Comparison of ENCODE assay signal across 1 cellular context in the genomic region with DNA sequence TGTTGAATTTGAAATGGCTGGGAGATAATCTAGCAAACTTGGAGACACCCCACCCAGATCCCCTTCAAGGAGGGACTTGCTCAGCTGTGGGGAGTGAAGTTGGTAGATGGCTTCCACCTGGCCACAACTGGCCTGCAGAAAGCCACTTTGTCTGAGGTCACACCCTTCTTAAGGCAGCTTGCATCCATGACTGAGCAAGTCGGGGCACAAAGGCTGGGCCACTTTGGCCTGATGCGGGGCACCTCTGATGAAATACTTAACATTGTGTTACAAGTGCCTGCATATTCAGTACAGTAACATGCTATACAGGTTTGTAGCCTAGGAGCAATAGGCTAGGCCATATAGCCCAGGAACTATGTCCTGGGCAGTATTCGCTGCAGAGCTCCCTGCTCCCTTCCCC.
TF ChIP-seq lines count a peak whose summit lies in the region.

No MANE protein-coding gene starts in this region.

TF ChIP-seq in K562, 482 proteins besides CTCF, POLR2A, EP300 and RAD21 (continued from another document):
- TF ChIP-seq MED1 (CRISPR knock-in tag; IDR thresholded peaks at IDR 0.05; ENCODE audit: borderline replicate concordance) (no peak), HNRNPUL1 (IDR thresholded peaks at IDR 0.05; ENCODE audit: low read length) (no peak), ID3 (CRISPR knock-in tag; IDR thresholded peaks at IDR 0.05) (no peak), ID3 (tag; IDR thresholded peaks at IDR 0.05) (no peak), ZNF140 (CRISPR knock-in tag; IDR thresholded peaks at IDR 0.05) (no peak), ZNF778 (CRISPR knock-in tag; IDR thresholded peaks at IDR 0.05) (no peak), YBX1 (IDR thresholded peaks at IDR 0.05) (no peak), MYBL2 (IDR thresholded peaks at IDR 0.05; ENCODE audit: low read depth) (no peak), MYBL2 (CRISPR knock-in tag; IDR thresholded peaks at IDR 0.05; ENCODE audit: borderline replicate concordance) (no peak), SRSF9 (IDR thresholded peaks at IDR 0.05; ENCODE audit: borderline replicate concordance, low read depth, low read length) (no peak), ETV1 (tag; conservative IDR thresholded peaks at IDR 0.05; ENCODE audit: low read depth) (no peak), RBM25 (IDR thresholded peaks at IDR 0.05; ENCODE audit: low read depth, low read length, severe bottlenecking) (no peak), MECOM (CRISPR knock-in tag; IDR thresholded peaks at IDR 0.05) (no peak)
- TF ChIP-seq, protein P1, sequence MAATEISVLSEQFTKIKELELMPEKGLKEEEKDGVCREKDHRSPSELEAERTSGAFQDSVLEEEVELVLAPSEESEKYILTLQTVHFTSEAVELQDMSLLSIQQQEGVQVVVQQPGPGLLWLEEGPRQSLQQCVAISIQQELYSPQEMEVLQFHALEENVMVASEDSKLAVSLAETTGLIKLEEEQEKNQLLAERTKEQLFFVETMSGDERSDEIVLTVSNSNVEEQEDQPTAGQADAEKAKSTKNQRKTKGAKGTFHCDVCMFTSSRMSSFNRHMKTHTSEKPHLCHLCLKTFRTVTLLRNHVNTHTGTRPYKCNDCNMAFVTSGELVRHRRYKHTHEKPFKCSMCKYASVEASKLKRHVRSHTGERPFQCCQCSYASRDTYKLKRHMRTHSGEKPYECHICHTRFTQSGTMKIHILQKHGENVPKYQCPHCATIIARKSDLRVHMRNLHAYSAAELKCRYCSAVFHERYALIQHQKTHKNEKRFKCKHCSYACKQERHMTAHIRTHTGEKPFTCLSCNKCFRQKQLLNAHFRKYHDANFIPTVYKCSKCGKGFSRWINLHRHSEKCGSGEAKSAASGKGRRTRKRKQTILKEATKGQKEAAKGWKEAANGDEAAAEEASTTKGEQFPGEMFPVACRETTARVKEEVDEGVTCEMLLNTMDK (IDR thresholded peaks at IDR 0.05; ENCODE audit: borderline replicate concordance, insufficient read depth, low read depth, low read length, poor library complexity, severe bottlenecking): no peak
- TF ChIP-seq, protein P2, sequence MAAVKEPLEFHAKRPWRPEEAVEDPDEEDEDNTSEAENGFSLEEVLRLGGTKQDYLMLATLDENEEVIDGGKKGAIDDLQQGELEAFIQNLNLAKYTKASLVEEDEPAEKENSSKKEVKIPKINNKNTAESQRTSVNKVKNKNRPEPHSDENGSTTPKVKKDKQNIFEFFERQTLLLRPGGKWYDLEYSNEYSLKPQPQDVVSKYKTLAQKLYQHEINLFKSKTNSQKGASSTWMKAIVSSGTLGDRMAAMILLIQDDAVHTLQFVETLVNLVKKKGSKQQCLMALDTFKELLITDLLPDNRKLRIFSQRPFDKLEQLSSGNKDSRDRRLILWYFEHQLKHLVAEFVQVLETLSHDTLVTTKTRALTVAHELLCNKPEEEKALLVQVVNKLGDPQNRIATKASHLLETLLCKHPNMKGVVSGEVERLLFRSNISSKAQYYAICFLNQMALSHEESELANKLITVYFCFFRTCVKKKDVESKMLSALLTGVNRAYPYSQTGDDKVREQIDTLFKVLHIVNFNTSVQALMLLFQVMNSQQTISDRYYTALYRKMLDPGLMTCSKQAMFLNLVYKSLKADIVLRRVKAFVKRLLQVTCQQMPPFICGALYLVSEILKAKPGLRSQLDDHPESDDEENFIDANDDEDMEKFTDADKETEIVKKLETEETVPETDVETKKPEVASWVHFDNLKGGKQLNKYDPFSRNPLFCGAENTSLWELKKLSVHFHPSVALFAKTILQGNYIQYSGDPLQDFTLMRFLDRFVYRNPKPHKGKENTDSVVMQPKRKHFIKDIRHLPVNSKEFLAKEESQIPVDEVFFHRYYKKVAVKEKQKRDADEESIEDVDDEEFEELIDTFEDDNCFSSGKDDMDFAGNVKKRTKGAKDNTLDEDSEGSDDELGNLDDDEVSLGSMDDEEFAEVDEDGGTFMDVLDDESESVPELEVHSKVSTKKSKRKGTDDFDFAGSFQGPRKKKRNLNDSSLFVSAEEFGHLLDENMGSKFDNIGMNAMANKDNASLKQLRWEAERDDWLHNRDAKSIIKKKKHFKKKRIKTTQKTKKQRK (IDR thresholded peaks at IDR 0.05; ENCODE audit: borderline replicate concordance, low read depth, low read length): no peak
- TF ChIP-seq, protein P3, sequence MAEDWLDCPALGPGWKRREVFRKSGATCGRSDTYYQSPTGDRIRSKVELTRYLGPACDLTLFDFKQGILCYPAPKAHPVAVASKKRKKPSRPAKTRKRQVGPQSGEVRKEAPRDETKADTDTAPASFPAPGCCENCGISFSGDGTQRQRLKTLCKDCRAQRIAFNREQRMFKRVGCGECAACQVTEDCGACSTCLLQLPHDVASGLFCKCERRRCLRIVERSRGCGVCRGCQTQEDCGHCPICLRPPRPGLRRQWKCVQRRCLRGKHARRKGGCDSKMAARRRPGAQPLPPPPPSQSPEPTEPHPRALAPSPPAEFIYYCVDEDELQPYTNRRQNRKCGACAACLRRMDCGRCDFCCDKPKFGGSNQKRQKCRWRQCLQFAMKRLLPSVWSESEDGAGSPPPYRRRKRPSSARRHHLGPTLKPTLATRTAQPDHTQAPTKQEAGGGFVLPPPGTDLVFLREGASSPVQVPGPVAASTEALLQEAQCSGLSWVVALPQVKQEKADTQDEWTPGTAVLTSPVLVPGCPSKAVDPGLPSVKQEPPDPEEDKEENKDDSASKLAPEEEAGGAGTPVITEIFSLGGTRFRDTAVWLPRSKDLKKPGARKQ (CRISPR knock-in tag; IDR thresholded peaks at IDR 0.05): no peak
